ENCODE assay signal across 20 cellular contexts in the genomic region with DNA sequence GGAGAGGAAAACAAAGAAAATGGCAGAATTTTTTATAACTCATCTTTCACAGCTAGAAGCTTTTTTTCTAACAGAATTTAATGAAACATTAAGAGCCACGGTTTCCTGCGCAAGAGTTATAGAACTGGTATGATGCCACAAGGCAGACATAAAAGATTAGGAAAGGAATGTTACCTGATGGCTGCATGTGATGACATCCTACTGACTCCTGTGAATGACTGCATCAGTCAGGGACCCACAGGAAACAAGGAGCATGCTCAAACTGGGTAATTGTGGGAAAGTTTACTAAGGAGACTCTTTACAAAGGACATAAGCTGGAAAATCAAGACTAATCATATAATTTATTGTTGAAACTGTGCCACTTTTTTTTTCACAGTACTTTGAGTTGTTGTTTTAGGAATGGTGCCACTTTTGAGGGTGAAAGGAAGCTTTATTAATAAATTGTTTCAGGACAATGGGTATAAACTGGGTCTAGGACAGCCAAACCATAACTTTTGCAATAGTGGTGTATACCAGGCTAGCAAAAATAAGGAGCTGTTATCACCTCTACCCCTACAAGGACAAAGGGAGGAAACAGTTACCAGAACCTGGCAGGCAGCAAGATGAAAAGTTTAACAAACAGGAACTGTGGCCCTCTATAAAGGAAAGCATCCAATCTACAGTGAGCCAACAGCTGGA. TPM values are rescaled to one million over a fixed set of nuclear protein-coding genes. Genes with fewer than 3 reads are reported as not detected.
"Had no signal": no experiment of that assay in that cellular context is flagged by ENCODE, and none has a peak within 500 bp of the region (broad histone marks: within the 10 kb centered on the region; RNA-seq: fewer than 3 reads in every experiment).

No MANE protein-coding gene starts in this region.

- FAIRE-seq: colon had no signal

- ATAC-seq: activated CD4-positive, alpha-beta T cell treated with anti-CD3 and anti-CD28 coated beads for 36 hours; activated CD8-positive, alpha-beta T cell treated with anti-CD3 and anti-CD28 coated beads for 36 hours; activated T-cell treated with anti-CD3 and anti-CD28 coated beads, Interleukin-2, amount 50 U/mL, for 72 hours; left cardiac atrium had no signal

- H3K9me3 ChIP-seq: ascending aorta, sigmoid colon, transverse colon had no signal

- H3K9me3 Mint-ChIP-seq: activated CD8-positive, alpha-beta T cell treated with anti-CD3 and anti-CD28 coated beads for 36 hours; activated T-cell treated with anti-CD3 and anti-CD28 coated beads, Interleukin-2, amount 50 U/mL, for 72 hours; nephron progenitor cell had no signal

- H3K36me3 ChIP-seq: ascending aorta, sigmoid colon, transverse colon, WERI-Rb-1 had no signal

- H3K4me3 Mint-ChIP-seq: activated CD4-positive, alpha-beta T cell treated with anti-CD3 and anti-CD28 coated beads for 36 hours; activated CD8-positive, alpha-beta T cell treated with anti-CD3 and anti-CD28 coated beads for 36 hours; activated T-cell treated with anti-CD3 and anti-CD28 coated beads, Interleukin-2, amount 50 U/mL, for 72 hours; immature natural killer cell; nephron progenitor cell had no signal

- H3K27ac ChIP-seq: ascending aorta, sigmoid colon, transverse colon, WERI-Rb-1 had no signal

- H3K27ac Mint-ChIP-seq: activated CD4-positive, alpha-beta T cell treated with anti-CD3 and anti-CD28 coated beads for 36 hours; activated CD8-positive, alpha-beta T cell treated with anti-CD3 and anti-CD28 coated beads for 36 hours; activated T-cell treated with anti-CD3 and anti-CD28 coated beads, Interleukin-2, amount 50 U/mL, for 72 hours; immature natural killer cell; nephron progenitor cell had no signal

- H3K4me3 ChIP-seq: ascending aorta, sigmoid colon, transverse colon had no signal

- DNase-seq: activated CD4-positive, alpha-beta T cell treated with anti-CD3 and anti-CD28 coated beads for 36 hours; activated CD8-positive, alpha-beta memory T cell treated with anti-CD3 and anti-CD28 coated beads, Interleukin-2, amount 50 U/mL, for 4 hours; activated CD8-positive, alpha-beta T cell treated with anti-CD3 and anti-CD28 coated beads for 36 hours; activated T-cell treated with anti-CD3 and anti-CD28 coated beads, Interleukin-2, amount 50 U/mL, for 72 hours; effector CD4-positive, alpha-beta T cell; erythroblast; glutamatergic neuron; immature natural killer cell; left cardiac atrium; nephron progenitor cell; sigmoid colon; stimulated activated CD4-positive, alpha-beta T cell treated with anti-CD3 and anti-CD28 coated beads, Interleukin-2, amount 100 ng/mL, for 24 hours; stimulated activated naive CD4-positive, alpha-beta T cell; substantia nigra; T-helper 9 cell; transverse colon; WERI-Rb-1 had no signal

- H3K27me3 ChIP-seq: ascending aorta had no signal

RNA-seq across cellular contexts. Expression of a gene that starts 5.1 kb away (rescaled TPM):
- total RNA-seq: ascending aorta, osteocyte had no signal
- polyA plus RNA-seq: immature natural killer cell had no signal
